Comparison of ENCODE assay signal across 1 cellular context in the genomic region with DNA sequence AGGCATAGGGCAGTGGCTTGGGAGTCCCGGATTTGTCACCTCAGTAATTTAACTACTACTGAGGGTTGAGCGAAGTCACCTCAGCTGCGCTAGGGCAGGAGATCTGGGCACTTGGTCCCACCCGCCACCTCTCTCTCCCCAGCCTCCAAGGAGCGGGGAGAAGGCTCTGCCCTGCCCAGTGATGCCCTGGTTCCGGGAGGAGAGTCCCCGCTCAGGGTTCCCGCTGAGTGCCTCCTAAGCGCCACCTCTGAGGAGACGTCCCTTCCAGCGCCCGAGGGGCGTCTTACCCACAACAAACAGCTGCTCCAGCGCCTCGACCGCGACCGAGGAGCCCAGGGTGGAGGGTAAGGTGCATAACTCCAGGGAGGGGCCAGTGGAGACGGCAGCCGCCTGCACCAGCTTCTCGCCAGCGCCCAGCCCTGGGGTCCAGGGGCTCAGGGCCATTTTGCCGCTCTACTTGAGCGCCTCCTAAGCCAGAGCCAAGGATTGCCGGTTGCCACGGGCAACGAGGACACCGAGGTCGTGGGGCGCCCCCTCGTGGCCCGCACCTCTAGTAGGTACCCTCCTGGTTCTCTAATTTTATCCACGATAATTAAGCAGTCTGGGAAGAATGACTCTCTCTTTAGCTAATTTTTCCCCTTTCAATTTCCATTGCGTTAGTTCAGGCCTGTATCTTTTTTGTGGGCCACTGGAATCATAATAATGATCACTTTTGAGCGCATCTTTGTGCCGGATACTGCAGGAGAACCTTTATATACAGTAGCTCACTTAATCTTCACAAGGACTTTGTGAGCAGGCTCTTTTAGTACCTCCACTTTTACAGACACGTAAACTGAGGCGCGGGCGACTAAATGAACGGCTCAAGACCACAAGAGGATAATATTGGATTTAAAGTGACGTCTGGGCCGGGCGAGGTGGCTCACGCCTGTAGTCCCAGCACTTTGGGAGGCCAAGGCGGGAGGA.
TF ChIP-seq lines count a peak whose summit lies in the region.

Gene CCDC175 (minus strand): TSS at position 481 of the 963 bp plus-strand sequence. CDS start 37 bp downstream, at position 444.

TF ChIP-seq in H1, 55 proteins besides CTCF, POLR2A, EP300 and RAD21:
- TF ChIP-seq PHF8 (conservative IDR thresholded peaks at IDR 0.05; ENCODE audit: low read depth, low read length) (peak; percentile 63), YY1 (IDR thresholded peaks at IDR 0.05; ENCODE audit: low read depth, low read length) (peak; percentile 90), SIN3A (conservative IDR thresholded peaks at IDR 0.05 in 1 of 2, IDR thresholded peaks at IDR 0.05 in 1 of 2; ENCODE audit: low read depth in 1 of 2, low read length in 2 of 2) (0 out of 4 replicates have a peak, but pooled peaks of 1 of the 2 experiments have one; percentile 42), TBP (IDR thresholded peaks at IDR 0.05; ENCODE audit: low read depth, low read length) (peak; percentile 78), SP1 (IDR thresholded peaks at IDR 0.05; ENCODE audit: low read depth, low read length) (no peak), HDAC6 (IDR thresholded peaks at IDR 0.05; ENCODE audit: low read depth, low read length) (no peak), POU5F1 (IDR thresholded peaks at IDR 0.05; ENCODE audit: low read depth, low read length) (no peak), RXRA (IDR thresholded peaks at IDR 0.05; ENCODE audit: insufficient read depth, low read depth, low read length) (no peak), SP4 (IDR thresholded peaks at IDR 0.05; ENCODE audit: low read length) (no peak), TAF1 (IDR thresholded peaks at IDR 0.05; ENCODE audit: low read depth, low read length) (peak; percentile 55; the same call in 1 of the 2 replicates), BACH1 (IDR thresholded peaks at IDR 0.05; ENCODE audit: low read length) (no peak), ZNF274 (IDR thresholded peaks at IDR 0.05; ENCODE audit: borderline replicate concordance, extremely low read depth, low read length) (no peak), SUZ12 (IDR thresholded peaks at IDR 0.05; ENCODE audit: low read length) (no peak), TAF7 (optimal IDR thresholded peaks at IDR 0.05; ENCODE audit: borderline replicate concordance, low read depth, low read length) (peak; percentile 37), KDM4A (IDR thresholded peaks at IDR 0.05; ENCODE audit: low read depth, low read length, severe bottlenecking) (peak; percentile 98), GABPA (IDR thresholded peaks at IDR 0.05; ENCODE audit: borderline replicate concordance, insufficient read depth, low read length) (no peak), ATF3 (IDR thresholded peaks at IDR 0.05; ENCODE audit: insufficient read depth, low read depth, low read length) (no peak), TEAD4 (IDR thresholded peaks at IDR 0.05; ENCODE audit: low read depth, low read length) (no peak), EGR1 (IDR thresholded peaks at IDR 0.05; ENCODE audit: borderline replicate concordance, low read depth, low read length) (no peak), SIX5 (IDR thresholded peaks at IDR 0.05; ENCODE audit: low read depth, low read length) (no peak), ASH2L (IDR thresholded peaks at IDR 0.05; ENCODE audit: low read length) (peak; percentile 94), JUN (IDR thresholded peaks at IDR 0.05; ENCODE audit: low read depth, low read length) (no peak), RBBP5 (IDR thresholded peaks at IDR 0.05; ENCODE audit: borderline replicate concordance, low read depth, low read length) (no peak), NRF1 (IDR thresholded peaks at IDR 0.05; ENCODE audit: low read depth, low read length) (no peak), SP2 (IDR thresholded peaks at IDR 0.05; ENCODE audit: low read length) (no peak), EZH2 (IDR thresholded peaks at IDR 0.05; ENCODE audit: low read depth, low read length, severe bottlenecking) (no peak), CREB1 (IDR thresholded peaks at IDR 0.05) (peak; percentile 42), FOSL1 (IDR thresholded peaks at IDR 0.05; ENCODE audit: insufficient read depth, low read depth, low read length) (no peak)
- TF ChIP-seq, protein P1, sequence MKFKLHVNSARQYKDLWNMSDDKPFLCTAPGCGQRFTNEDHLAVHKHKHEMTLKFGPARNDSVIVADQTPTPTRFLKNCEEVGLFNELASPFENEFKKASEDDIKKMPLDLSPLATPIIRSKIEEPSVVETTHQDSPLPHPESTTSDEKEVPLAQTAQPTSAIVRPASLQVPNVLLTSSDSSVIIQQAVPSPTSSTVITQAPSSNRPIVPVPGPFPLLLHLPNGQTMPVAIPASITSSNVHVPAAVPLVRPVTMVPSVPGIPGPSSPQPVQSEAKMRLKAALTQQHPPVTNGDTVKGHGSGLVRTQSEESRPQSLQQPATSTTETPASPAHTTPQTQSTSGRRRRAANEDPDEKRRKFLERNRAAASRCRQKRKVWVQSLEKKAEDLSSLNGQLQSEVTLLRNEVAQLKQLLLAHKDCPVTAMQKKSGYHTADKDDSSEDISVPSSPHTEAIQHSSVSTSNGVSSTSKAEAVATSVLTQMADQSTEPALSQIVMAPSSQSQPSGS (IDR thresholded peaks at IDR 0.05; ENCODE audit: low read length), result no peak
- TF ChIP-seq, protein P2, sequence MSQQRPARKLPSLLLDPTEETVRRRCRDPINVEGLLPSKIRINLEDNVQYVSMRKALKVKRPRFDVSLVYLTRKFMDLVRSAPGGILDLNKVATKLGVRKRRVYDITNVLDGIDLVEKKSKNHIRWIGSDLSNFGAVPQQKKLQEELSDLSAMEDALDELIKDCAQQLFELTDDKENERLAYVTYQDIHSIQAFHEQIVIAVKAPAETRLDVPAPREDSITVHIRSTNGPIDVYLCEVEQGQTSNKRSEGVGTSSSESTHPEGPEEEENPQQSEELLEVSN (IDR thresholded peaks at IDR 0.05), result peak; percentile 44; the same call in 1 of the 2 replicates
- TF ChIP-seq, protein P3, sequence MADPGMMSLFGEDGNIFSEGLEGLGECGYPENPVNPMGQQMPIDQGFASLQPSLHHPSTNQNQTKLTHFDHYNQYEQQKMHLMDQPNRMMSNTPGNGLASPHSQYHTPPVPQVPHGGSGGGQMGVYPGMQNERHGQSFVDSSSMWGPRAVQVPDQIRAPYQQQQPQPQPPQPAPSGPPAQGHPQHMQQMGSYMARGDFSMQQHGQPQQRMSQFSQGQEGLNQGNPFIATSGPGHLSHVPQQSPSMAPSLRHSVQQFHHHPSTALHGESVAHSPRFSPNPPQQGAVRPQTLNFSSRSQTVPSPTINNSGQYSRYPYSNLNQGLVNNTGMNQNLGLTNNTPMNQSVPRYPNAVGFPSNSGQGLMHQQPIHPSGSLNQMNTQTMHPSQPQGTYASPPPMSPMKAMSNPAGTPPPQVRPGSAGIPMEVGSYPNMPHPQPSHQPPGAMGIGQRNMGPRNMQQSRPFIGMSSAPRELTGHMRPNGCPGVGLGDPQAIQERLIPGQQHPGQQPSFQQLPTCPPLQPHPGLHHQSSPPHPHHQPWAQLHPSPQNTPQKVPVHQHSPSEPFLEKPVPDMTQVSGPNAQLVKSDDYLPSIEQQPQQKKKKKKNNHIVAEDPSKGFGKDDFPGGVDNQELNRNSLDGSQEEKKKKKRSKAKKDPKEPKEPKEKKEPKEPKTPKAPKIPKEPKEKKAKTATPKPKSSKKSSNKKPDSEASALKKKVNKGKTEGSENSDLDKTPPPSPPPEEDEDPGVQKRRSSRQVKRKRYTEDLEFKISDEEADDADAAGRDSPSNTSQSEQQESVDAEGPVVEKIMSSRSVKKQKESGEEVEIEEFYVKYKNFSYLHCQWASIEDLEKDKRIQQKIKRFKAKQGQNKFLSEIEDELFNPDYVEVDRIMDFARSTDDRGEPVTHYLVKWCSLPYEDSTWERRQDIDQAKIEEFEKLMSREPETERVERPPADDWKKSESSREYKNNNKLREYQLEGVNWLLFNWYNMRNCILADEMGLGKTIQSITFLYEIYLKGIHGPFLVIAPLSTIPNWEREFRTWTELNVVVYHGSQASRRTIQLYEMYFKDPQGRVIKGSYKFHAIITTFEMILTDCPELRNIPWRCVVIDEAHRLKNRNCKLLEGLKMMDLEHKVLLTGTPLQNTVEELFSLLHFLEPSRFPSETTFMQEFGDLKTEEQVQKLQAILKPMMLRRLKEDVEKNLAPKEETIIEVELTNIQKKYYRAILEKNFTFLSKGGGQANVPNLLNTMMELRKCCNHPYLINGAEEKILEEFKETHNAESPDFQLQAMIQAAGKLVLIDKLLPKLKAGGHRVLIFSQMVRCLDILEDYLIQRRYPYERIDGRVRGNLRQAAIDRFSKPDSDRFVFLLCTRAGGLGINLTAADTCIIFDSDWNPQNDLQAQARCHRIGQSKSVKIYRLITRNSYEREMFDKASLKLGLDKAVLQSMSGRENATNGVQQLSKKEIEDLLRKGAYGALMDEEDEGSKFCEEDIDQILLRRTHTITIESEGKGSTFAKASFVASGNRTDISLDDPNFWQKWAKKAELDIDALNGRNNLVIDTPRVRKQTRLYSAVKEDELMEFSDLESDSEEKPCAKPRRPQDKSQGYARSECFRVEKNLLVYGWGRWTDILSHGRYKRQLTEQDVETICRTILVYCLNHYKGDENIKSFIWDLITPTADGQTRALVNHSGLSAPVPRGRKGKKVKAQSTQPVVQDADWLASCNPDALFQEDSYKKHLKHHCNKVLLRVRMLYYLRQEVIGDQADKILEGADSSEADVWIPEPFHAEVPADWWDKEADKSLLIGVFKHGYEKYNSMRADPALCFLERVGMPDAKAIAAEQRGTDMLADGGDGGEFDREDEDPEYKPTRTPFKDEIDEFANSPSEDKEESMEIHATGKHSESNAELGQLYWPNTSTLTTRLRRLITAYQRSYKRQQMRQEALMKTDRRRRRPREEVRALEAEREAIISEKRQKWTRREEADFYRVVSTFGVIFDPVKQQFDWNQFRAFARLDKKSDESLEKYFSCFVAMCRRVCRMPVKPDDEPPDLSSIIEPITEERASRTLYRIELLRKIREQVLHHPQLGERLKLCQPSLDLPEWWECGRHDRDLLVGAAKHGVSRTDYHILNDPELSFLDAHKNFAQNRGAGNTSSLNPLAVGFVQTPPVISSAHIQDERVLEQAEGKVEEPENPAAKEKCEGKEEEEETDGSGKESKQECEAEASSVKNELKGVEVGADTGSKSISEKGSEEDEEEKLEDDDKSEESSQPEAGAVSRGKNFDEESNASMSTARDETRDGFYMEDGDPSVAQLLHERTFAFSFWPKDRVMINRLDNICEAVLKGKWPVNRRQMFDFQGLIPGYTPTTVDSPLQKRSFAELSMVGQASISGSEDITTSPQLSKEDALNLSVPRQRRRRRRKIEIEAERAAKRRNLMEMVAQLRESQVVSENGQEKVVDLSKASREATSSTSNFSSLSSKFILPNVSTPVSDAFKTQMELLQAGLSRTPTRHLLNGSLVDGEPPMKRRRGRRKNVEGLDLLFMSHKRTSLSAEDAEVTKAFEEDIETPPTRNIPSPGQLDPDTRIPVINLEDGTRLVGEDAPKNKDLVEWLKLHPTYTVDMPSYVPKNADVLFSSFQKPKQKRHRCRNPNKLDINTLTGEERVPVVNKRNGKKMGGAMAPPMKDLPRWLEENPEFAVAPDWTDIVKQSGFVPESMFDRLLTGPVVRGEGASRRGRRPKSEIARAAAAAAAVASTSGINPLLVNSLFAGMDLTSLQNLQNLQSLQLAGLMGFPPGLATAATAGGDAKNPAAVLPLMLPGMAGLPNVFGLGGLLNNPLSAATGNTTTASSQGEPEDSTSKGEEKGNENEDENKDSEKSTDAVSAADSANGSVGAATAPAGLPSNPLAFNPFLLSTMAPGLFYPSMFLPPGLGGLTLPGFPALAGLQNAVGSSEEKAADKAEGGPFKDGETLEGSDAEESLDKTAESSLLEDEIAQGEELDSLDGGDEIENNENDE (IDR thresholded peaks at IDR 0.05; ENCODE audit: insufficient replicate concordance, low read length), result no peak
- TF ChIP-seq, protein P4, sequence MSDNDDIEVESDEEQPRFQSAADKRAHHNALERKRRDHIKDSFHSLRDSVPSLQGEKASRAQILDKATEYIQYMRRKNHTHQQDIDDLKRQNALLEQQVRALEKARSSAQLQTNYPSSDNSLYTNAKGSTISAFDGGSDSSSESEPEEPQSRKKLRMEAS (IDR thresholded peaks at IDR 0.05), result no peak
TF ChIP-seq in H1: peak in this region for 10.
